18 cellular contexts compared by ENCODE assay signal in genomic region chr4:119721878-119722277, GRCh38.
"Had no signal": no experiment of that assay in that cellular context is flagged by ENCODE, and none has a peak within 500 bp of the region (broad histone marks: within the 10 kb centered on the region; RNA-seq: fewer than 3 reads in every experiment).

No MANE protein-coding gene starts in this region.

- H3K4me3 ChIP-seq: adrenal gland, heart right ventricle, right atrium auricular region, smooth muscle cell had no signal

- H3K4me2 ChIP-seq: smooth muscle cell had no signal

- FAIRE-seq: endothelial cell of umbilical vein, frontal cortex, TTC549 had no signal

- H3K27ac ChIP-seq: adrenal gland, heart right ventricle, neutrophil, right atrium auricular region had no signal

- ATAC-seq: heart right ventricle; left ventricle myocardium superior; naive thymus-derived CD8-positive, alpha-beta T cell; stimulated activated naive CD8-positive, alpha-beta T cell treated with anti-CD3 and anti-CD28 coated beads, Interleukin-15, Interleukin-2, amounts not matched to agents 100 U/mL and 50 U/mL, for 24 hours; WTC11 had no signal

- H3K27me3 ChIP-seq: adrenal gland, heart right ventricle, neutrophil, right atrium auricular region had no signal

- H3K36me3 ChIP-seq: adrenal gland, heart right ventricle, neutrophil, right atrium auricular region had no signal

- DNase-seq: activated CD4-positive, alpha-beta memory T cell treated with anti-CD3 and anti-CD28 coated beads, Interleukin-2, amount 10 ng/mL, durations not matched to agents 7 days and 5 days; activated CD4-positive, alpha-beta T cell treated with anti-CD3 and anti-CD28 coated beads for 4 hours; activated T-cell treated with anti-CD3 and anti-CD28 coated beads, Interleukin-2, amount 50 U/mL, for 24 hours; adrenal gland; effector CD8-positive, alpha-beta T cell; heart right ventricle; left ventricle myocardium superior; mesenchymal stem cell; naive thymus-derived CD8-positive, alpha-beta T cell; stimulated activated naive CD8-positive, alpha-beta T cell treated with anti-CD3 and anti-CD28 coated beads, Interleukin-15, Interleukin-2, amounts not matched to agents 100 U/mL and 50 U/mL, for 24 hours; SW 1271 had no signal

- H3K9me3 ChIP-seq: adrenal gland, neutrophil had no signal
